In genomic region chr1:5743435-5744095, GRCh38 we compare ENCODE assay signal across 20 cellular contexts.
"Had no signal": no experiment of that assay in that cellular context is flagged by ENCODE, and none has a peak within 500 bp of the region (broad histone marks: within the 10 kb centered on the region; RNA-seq: fewer than 3 reads in every experiment).

No MANE protein-coding gene starts in this region.

- H3K4me3 ChIP-seq: gastrocnemius medialis, left ventricle myocardium inferior, mucosa of descending colon, prostate gland, right atrium auricular region, suprapubic skin had no signal

- ATAC-seq: gastrocnemius medialis; mucosa of descending colon; SK-N-SH treated with all-trans-retinoic acid at 6 μM for 48 hours; stimulated activated naive CD8-positive, alpha-beta T cell treated with anti-CD3 and anti-CD28 coated beads, Interleukin-15, amount 100 ng/mL, for 72 hours had no signal

- H3K36me3 Mint-ChIP-seq: naive B cell, type B pancreatic cell had no signal

- H3K27ac Mint-ChIP-seq: activated CD4-positive, alpha-beta T cell treated with anti-CD3 and anti-CD28 coated beads, Interleukin-2, amount 10 ng/mL, durations not matched to agents 7 days and 5 days; activated T-helper 1 cell treated with anti-CD3 and anti-CD28 coated beads, Interleukin-12 subunit alpha, Interleukin-12 subunit beta, Interleukin-2, Interleukin-4 antibody, amounts not matched to agents 30 ng/mL and 10 ng/mL and 1 ng/mL, durations not matched to agents 14 hours and 24 hours and 36 hours; naive B cell; stimulated activated naive CD8-positive, alpha-beta T cell treated with anti-CD3 and anti-CD28 coated beads, Interleukin-15, amount 100 ng/mL, for 72 hours; type B pancreatic cell had no signal

- H3K4me1 Mint-ChIP-seq: activated CD4-positive, alpha-beta T cell treated with anti-CD3 and anti-CD28 coated beads, Interleukin-2, amount 10 ng/mL, durations not matched to agents 7 days and 5 days had no signal

- H3K27me3 ChIP-seq: brain microvascular endothelial cell, right atrium auricular region had no signal

- H3K4me3 Mint-ChIP-seq: activated CD4-positive, alpha-beta T cell treated with anti-CD3 and anti-CD28 coated beads, Interleukin-2, amount 10 ng/mL, durations not matched to agents 7 days and 5 days; activated T-helper 1 cell treated with anti-CD3 and anti-CD28 coated beads, Interleukin-12 subunit alpha, Interleukin-12 subunit beta, Interleukin-2, Interleukin-4 antibody, amounts not matched to agents 30 ng/mL and 10 ng/mL and 1 ng/mL, durations not matched to agents 14 hours and 24 hours and 36 hours; central memory CD8-positive, alpha-beta T cell; stimulated activated naive CD8-positive, alpha-beta T cell treated with anti-CD3 and anti-CD28 coated beads, Interleukin-15, amount 100 ng/mL, for 72 hours; type B pancreatic cell had no signal

- H3K27ac ChIP-seq: brain microvascular endothelial cell, gastrocnemius medialis, left ventricle myocardium inferior, prostate gland, right atrium auricular region, suprapubic skin had no signal

- H3K36me3 ChIP-seq: brain microvascular endothelial cell, gastrocnemius medialis, left ventricle myocardium inferior, prostate gland, right atrium auricular region, suprapubic skin had no signal

- DNase-seq: activated CD4-positive, alpha-beta T cell treated with anti-CD3 and anti-CD28 coated beads, Interleukin-2, amount 10 ng/mL, durations not matched to agents 7 days and 5 days; activated CD8-positive, alpha-beta memory T cell treated with anti-CD3 and anti-CD28 coated beads, Interleukin-2, amount 50 U/mL, for 4 hours; activated naive CD4-positive, alpha-beta T cell; brain microvascular endothelial cell; cortex of kidney; gastrocnemius medialis; left ventricle myocardium inferior; mucosa of descending colon; naive B cell; small intestine; stimulated activated CD4-positive, alpha-beta T cell treated with anti-CD3 and anti-CD28 coated beads, Interleukin-4, amount 100 ng/mL, for 1 hour; stimulated activated naive CD8-positive, alpha-beta T cell treated with anti-CD3 and anti-CD28 coated beads, Interleukin-15, amount 100 ng/mL, for 72 hours; T1000 had no signal

- H3K9me3 ChIP-seq: gastrocnemius medialis, left ventricle myocardium inferior, mucosa of descending colon, prostate gland, right atrium auricular region, suprapubic skin had no signal

- H3K4me1 ChIP-seq: gastrocnemius medialis, left ventricle myocardium inferior, prostate gland had no signal

- H3K9me3 Mint-ChIP-seq: activated CD4-positive, alpha-beta T cell treated with anti-CD3 and anti-CD28 coated beads, Interleukin-2, amount 10 ng/mL, durations not matched to agents 7 days and 5 days; activated T-helper 1 cell treated with anti-CD3 and anti-CD28 coated beads, Interleukin-12 subunit alpha, Interleukin-12 subunit beta, Interleukin-2, Interleukin-4 antibody, amounts not matched to agents 30 ng/mL and 10 ng/mL and 1 ng/mL, durations not matched to agents 14 hours and 24 hours and 36 hours; central memory CD8-positive, alpha-beta T cell; naive B cell; stimulated activated naive CD8-positive, alpha-beta T cell treated with anti-CD3 and anti-CD28 coated beads, Interleukin-15, amount 100 ng/mL, for 72 hours; type B pancreatic cell had no signal
